In genomic region chr3:87167634-87168456, GRCh38 we compare ENCODE assay signal across 8 cellular contexts. TPM values are rescaled to one million over a fixed set of nuclear protein-coding genes. Genes with fewer than 3 reads are reported as not detected.
A peak's percentile ranks its signal among the peaks of the same experiment; 100 is the strongest.
DNase-seq lines count a peak whose midpoint lies in the region; ATAC-seq and TF ChIP-seq lines count a peak whose summit lies in the region.

No MANE protein-coding gene starts in this region.

- no peak overlapping the region for H3K27ac Mint-ChIP-seq in activated CD8-positive, alpha-beta T cell treated with anti-CD3 and anti-CD28 coated beads for 36 hours

- H3K4me3 Mint-ChIP-seq in activated CD8-positive, alpha-beta T cell treated with anti-CD3 and anti-CD28 coated beads for 36 hours: no peak overlapping the region

- ATAC-seq in GM18520 (IDR thresholded peaks at IDR 0.05; ENCODE audit: unreplicated experiment) (peak; percentile 68), HG02973 (IDR thresholded peaks at IDR 0.05; ENCODE audit: unreplicated experiment) (peak; percentile 73)
- peak; percentile 61 for ATAC-seq in activated CD8-positive, alpha-beta T cell treated with anti-CD3 and anti-CD28 coated beads for 36 hours

- H3K27me3 ChIP-seq in rectal smooth muscle tissue (ENCODE audit: control insufficient read depth, insufficient read depth, low read length): no peaks in the 10 kb centered on the region
- H3K27me3 ChIP-seq in effector memory CD4-positive, alpha-beta T cell (replicated peaks; ENCODE audit: control insufficient read depth, insufficient read depth, low read length, poor library complexity, severe bottlenecking): no peaks in the 10 kb centered on the region

- H3K4me3 ChIP-seq in rectal smooth muscle tissue (ENCODE audit: low read length): peak overlapping the region; percentile 30
- H3K4me3 ChIP-seq in effector memory CD4-positive, alpha-beta T cell (ENCODE audit: insufficient read depth, low read depth, low read length, poor library complexity, severe bottlenecking): no peak overlapping the region

- intact Hi-C loops in activated CD8-positive, alpha-beta T cell treated with anti-CD3 and anti-CD28 coated beads for 36 hours (cut with micrococcal nuclease): loop anchor here (10.0 kb wide), 1 partner anchor 393 kb away; no protein-coding TSS in a partner anchor

- DNase-seq in COLO829 (ENCODE audit: low spot score) (peak; percentile 37), NCI-H2107 (lab: John Stamatoyannopoulos, UW) (peak; percentile 43), glomerular endothelial cell (ENCODE audit: extremely low read depth, low read depth, low spot score) (peak; percentile 27)
- peak; percentile 43 for DNase-seq in activated CD8-positive, alpha-beta T cell treated with anti-CD3 and anti-CD28 coated beads for 36 hours
- no peak for DNase-seq in effector memory CD4-positive, alpha-beta T cell

- H3K9ac ChIP-seq in rectal smooth muscle tissue (ENCODE audit: low read length): no peak overlapping the region

- peaks cover 7% of the 10 kb centered on the region for H3K27me3 Mint-ChIP-seq in activated CD8-positive, alpha-beta T cell treated with anti-CD3 and anti-CD28 coated beads for 36 hours

- peak; percentile 63 for TF ChIP-seq CTCF in activated CD8-positive, alpha-beta T cell treated with anti-CD3 and anti-CD28 coated beads for 36 hours (IDR thresholded peaks at IDR 0.05)

- H3K4me1 ChIP-seq in rectal smooth muscle tissue (ENCODE audit: control insufficient read depth, insufficient read depth, low read length): no peaks in the 10 kb centered on the region
- H3K4me1 ChIP-seq in effector memory CD4-positive, alpha-beta T cell (ENCODE audit: control insufficient read depth, insufficient read depth, low read length, poor library complexity, severe bottlenecking): no peaks in the 10 kb centered on the region

- no peaks in the 10 kb centered on the region for H3K9me3 Mint-ChIP-seq in activated CD8-positive, alpha-beta T cell treated with anti-CD3 and anti-CD28 coated beads for 36 hours

- H3K36me3 ChIP-seq in rectal smooth muscle tissue (ENCODE audit: control insufficient read depth, insufficient read depth, low read length): no peaks in the 10 kb centered on the region
- H3K36me3 ChIP-seq in effector memory CD4-positive, alpha-beta T cell (ENCODE audit: control insufficient read depth, insufficient read depth, low read length): no peaks in the 10 kb centered on the region

- H3K9me3 ChIP-seq in effector memory CD4-positive, alpha-beta T cell (ENCODE audit: control insufficient read depth, low read length): no peaks in the 10 kb centered on the region

- H3K27ac ChIP-seq in rectal smooth muscle tissue (ENCODE audit: low read depth, low read length): no peak overlapping the region
- no peak overlapping the region for H3K27ac ChIP-seq in effector memory CD4-positive, alpha-beta T cell (ENCODE audit: insufficient read depth, low read length, poor library complexity, severe bottlenecking)

- H3K36me3 Mint-ChIP-seq in activated CD8-positive, alpha-beta T cell treated with anti-CD3 and anti-CD28 coated beads for 36 hours (ENCODE audit: low read depth): no peaks in the 10 kb centered on the region

- H3K4me1 Mint-ChIP-seq in activated CD8-positive, alpha-beta T cell treated with anti-CD3 and anti-CD28 coated beads for 36 hours (ENCODE audit: low read depth): peaks cover 3% of the 10 kb centered on the region

- CTCF ChIA-PET in activated CD8-positive, alpha-beta T cell treated with anti-CD3 and anti-CD28 coated beads for 36 hours (lab: Charles Lee): interaction anchor here (0.6 to 3.7 kb wide), 22 partner anchors 10 to 470 kb away, joined by 3 to 34 read pairs (median 4); no protein-coding TSS in a partner anchor

- POLR2A ChIA-PET in activated CD8-positive, alpha-beta T cell treated with anti-CD3 and anti-CD28 coated beads for 36 hours (lab: Charles Lee): no interaction called here

RNA-seq across cellular contexts. Expression of gene CHMP2B, which starts 59.3 kb away (rescaled TPM):
- 10 to 100 TPM; 22.7 to 26.2 TPM for total RNA-seq in activated CD8-positive, alpha-beta T cell treated with anti-CD3 and anti-CD28 coated beads for 36 hours
- total RNA-seq in glomerular endothelial cell: 28.2 and 28.5 TPM in 2 replicates

Comparison
In these comparisons a context has a peak if more than half of its experiments do, and no peak if none do; other contexts are left out.
1. DNase-seq: peak in COLO829 (single experiment), NCI-H2107 (single experiment), activated CD8-positive, alpha-beta T cell treated with anti-CD3 and anti-CD28 coated beads for 36 hours (single experiment) and glomerular endothelial cell (single experiment); none in effector memory CD4-positive, alpha-beta T cell (0 of 3).
2. Peak in every context shown above with its lines, with median percentiles within 50 percentile points of each other: ATAC-seq.